ENCODE assay signal across 1 cellular context in the genomic region with DNA sequence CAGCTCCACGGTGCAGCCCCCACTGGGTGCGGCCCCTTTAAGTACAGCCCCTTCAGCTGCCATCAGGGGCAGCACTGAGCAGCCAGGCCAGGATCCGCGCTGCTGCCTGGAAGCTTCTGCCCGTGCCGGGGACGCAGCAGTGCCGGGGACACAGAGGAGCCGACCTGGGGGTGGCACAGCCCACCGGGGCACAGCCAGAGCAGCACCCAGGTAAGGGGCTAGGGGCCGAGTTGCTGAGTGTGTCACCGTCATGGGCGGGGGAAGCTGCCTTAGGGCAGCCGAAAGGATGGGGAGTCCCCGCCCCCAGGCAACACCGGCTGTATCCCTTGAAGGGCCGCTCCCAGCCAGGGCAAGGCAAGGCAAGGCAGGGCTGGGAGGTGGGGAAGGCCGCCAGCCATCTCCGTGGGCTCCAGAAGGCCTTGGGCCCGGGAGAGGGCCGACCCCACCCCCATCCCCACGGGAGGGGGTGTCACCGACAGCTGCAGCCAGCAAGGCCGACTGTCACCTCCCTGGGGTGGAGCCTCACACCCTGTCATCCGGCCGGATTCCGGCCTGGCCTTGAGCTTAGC.
TF ChIP-seq lines count a peak whose summit lies in the region.

A gene (plus strand): TSS at position 99 of the 569 bp plus-strand sequence. CDS start 1,937 bp downstream, outside the sequence.

TF ChIP-seq in HepG2, 621 proteins besides CTCF, POLR2A, EP300 and RAD21 (continued from another document and continues in another):
- 0 out of 2 replicates have a peak, but pooled peaks have one; percentile 67 for TF ChIP-seq ARID2 (CRISPR knock-in tag; IDR thresholded peaks at IDR 0.05; ENCODE audit: borderline replicate concordance)
- 0 out of 2 replicates have a peak, but pooled peaks have one; percentile 55 for TF ChIP-seq RFXAP (CRISPR knock-in tag; IDR thresholded peaks at IDR 0.05; ENCODE audit: borderline replicate concordance)
- TF ChIP-seq HIVEP1 (CRISPR knock-in tag; IDR thresholded peaks at IDR 0.05): peak; percentile 64; the same call in 1 of the 2 replicates
- TF ChIP-seq, protein P1, sequence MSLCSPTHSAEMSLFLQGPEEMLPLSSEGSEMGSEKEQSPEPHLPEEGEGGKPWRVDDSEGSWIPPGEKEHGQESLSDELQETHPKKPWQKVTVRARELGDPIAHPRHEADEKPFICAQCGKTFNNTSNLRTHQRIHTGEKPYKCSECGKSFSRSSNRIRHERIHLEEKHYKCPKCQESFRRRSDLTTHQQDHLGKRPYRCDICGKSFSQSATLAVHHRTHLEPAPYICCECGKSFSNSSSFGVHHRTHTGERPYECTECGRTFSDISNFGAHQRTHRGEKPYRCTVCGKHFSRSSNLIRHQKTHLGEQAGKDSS (CRISPR knock-in tag; IDR thresholded peaks at IDR 0.05; ENCODE audit: borderline replicate concordance, low read depth): peak; percentile 14; the same call in 1 of the 2 replicates
- peak; percentile 48; the same call in 1 of the 2 replicates for TF ChIP-seq PRMT3 (CRISPR knock-in tag; IDR thresholded peaks at IDR 0.05; ENCODE audit: borderline replicate concordance, low read depth)
- peak; percentile 45 for TF ChIP-seq HNRNPLL (IDR thresholded peaks at IDR 0.05; ENCODE audit: low read depth, low read length, poor library complexity, severe bottlenecking)
- peak; percentile 82 for TF ChIP-seq ZMAT3 (CRISPR knock-in tag; conservative IDR thresholded peaks at IDR 0.05)
- peak; percentile 68; the same call in 1 of the 2 replicates for TF ChIP-seq MTA1 (CRISPR knock-in tag; IDR thresholded peaks at IDR 0.05; ENCODE audit: borderline replicate concordance)
- TF ChIP-seq CCDC6 (CRISPR knock-in tag; IDR thresholded peaks at IDR 0.05): 0 out of 2 replicates have a peak, but pooled peaks have one; percentile 44
- peak; percentile 14 for TF ChIP-seq MED1 (CRISPR knock-in tag; IDR thresholded peaks at IDR 0.05)
- TF ChIP-seq, protein P2, sequence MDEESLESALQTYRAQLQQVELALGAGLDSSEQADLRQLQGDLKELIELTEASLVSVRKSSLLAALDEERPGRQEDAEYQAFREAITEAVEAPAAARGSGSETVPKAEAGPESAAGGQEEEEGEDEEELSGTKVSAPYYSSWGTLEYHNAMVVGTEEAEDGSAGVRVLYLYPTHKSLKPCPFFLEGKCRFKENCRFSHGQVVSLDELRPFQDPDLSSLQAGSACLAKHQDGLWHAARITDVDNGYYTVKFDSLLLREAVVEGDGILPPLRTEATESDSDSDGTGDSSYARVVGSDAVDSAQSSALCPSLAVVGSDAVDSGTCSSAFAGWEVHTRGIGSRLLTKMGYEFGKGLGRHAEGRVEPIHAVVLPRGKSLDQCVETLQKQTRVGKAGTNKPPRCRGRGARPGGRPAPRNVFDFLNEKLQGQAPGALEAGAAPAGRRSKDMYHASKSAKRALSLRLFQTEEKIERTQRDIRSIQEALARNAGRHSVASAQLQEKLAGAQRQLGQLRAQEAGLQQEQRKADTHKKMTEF (CRISPR knock-in tag; IDR thresholded peaks at IDR 0.05): peak; percentile 47; the same call in 1 of the 2 replicates
- TF ChIP-seq, protein P3, sequence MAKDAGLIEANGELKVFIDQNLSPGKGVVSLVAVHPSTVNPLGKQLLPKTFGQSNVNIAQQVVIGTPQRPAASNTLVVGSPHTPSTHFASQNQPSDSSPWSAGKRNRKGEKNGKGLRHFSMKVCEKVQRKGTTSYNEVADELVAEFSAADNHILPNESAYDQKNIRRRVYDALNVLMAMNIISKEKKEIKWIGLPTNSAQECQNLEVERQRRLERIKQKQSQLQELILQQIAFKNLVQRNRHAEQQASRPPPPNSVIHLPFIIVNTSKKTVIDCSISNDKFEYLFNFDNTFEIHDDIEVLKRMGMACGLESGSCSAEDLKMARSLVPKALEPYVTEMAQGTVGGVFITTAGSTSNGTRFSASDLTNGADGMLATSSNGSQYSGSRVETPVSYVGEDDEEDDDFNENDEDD (CRISPR knock-in tag; IDR thresholded peaks at IDR 0.05; ENCODE audit: borderline replicate concordance): peak; percentile 23; the same call in 1 of the 2 replicates
- peak; percentile 70; the same call in 1 of the 2 replicates for TF ChIP-seq TARDBP (CRISPR knock-in tag; IDR thresholded peaks at IDR 0.05)
- TF ChIP-seq, protein P4, sequence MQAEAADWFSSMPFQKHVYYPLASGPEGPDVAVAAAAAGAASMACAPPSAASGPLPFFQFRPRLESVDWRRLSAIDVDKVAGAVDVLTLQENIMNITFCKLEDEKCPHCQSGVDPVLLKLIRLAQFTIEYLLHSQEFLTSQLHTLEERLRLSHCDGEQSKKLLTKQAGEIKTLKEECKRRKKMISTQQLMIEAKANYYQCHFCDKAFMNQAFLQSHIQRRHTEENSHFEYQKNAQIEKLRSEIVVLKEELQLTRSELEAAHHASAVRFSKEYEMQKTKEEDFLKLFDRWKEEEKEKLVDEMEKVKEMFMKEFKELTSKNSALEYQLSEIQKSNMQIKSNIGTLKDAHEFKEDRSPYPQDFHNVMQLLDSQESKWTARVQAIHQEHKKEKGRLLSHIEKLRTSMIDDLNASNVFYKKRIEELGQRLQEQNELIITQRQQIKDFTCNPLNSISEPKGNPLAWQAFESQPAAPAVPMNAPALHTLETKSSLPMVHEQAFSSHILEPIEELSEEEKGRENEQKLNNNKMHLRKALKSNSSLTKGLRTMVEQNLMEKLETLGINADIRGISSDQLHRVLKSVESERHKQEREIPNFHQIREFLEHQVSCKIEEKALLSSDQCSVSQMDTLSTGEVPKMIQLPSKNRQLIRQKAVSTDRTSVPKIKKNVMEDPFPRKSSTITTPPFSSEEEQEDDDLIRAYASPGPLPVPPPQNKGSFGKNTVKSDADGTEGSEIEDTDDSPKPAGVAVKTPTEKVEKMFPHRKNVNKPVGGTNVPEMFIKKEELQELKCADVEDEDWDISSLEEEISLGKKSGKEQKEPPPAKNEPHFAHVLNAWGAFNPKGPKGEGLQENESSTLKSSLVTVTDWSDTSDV (CRISPR knock-in tag; IDR thresholded peaks at IDR 0.05): peak; percentile 75; the same call in 1 of the 2 replicates
- peak; percentile 65; the same call in 1 of the 2 replicates for TF ChIP-seq ZNF776 (CRISPR knock-in tag; IDR thresholded peaks at IDR 0.05)
- peak; percentile 40; the same call in 1 of the 2 replicates for TF ChIP-seq ZMYM3 (CRISPR knock-in tag; IDR thresholded peaks at IDR 0.05)
- TF ChIP-seq MAF1 (CRISPR knock-in tag; IDR thresholded peaks at IDR 0.05; ENCODE audit: borderline replicate concordance): 0 out of 2 replicates have a peak, but pooled peaks have one; percentile 47
- peak; percentile 57; the same call in 1 of the 2 replicates for TF ChIP-seq NKX3-1 (CRISPR knock-in tag; IDR thresholded peaks at IDR 0.05)
- peak; percentile 97 for TF ChIP-seq KDM2A (CRISPR knock-in tag; IDR thresholded peaks at IDR 0.05; ENCODE audit: borderline replicate concordance, low read depth)
- TF ChIP-seq ZNF510 (CRISPR knock-in tag; IDR thresholded peaks at IDR 0.05; ENCODE audit: low read depth): peak; percentile 58; the same call in 1 of the 2 replicates
- TF ChIP-seq, protein P5, sequence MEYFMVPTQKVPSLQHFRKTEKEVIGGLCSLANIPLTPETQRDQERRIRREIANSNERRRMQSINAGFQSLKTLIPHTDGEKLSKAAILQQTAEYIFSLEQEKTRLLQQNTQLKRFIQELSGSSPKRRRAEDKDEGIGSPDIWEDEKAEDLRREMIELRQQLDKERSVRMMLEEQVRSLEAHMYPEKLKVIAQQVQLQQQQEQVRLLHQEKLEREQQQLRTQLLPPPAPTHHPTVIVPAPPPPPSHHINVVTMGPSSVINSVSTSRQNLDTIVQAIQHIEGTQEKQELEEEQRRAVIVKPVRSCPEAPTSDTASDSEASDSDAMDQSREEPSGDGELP (IDR thresholded peaks at IDR 0.05; ENCODE audit: borderline replicate concordance, low read depth): peak; percentile 48; the same call in 1 of the 2 replicates
- 0 out of 2 replicates have a peak, but pooled peaks have one; percentile 14 for TF ChIP-seq KDM1A (CRISPR knock-in tag; IDR thresholded peaks at IDR 0.05)
- peak; percentile 97 for TF ChIP-seq AGO1 (IDR thresholded peaks at IDR 0.05; ENCODE audit: low read depth, low read length, poor library complexity, severe bottlenecking)
- peak; percentile 48; the same call in 1 of the 2 replicates for TF ChIP-seq HDAC1 (CRISPR knock-in tag; IDR thresholded peaks at IDR 0.05)
- peak; percentile 57 for TF ChIP-seq HOXA3 (CRISPR knock-in tag; IDR thresholded peaks at IDR 0.05)
- TF ChIP-seq ZBTB7A (CRISPR knock-in tag; IDR thresholded peaks at IDR 0.05): 0 out of 2 replicates have a peak, but pooled peaks have one; percentile 39
- TF ChIP-seq, protein P6, sequence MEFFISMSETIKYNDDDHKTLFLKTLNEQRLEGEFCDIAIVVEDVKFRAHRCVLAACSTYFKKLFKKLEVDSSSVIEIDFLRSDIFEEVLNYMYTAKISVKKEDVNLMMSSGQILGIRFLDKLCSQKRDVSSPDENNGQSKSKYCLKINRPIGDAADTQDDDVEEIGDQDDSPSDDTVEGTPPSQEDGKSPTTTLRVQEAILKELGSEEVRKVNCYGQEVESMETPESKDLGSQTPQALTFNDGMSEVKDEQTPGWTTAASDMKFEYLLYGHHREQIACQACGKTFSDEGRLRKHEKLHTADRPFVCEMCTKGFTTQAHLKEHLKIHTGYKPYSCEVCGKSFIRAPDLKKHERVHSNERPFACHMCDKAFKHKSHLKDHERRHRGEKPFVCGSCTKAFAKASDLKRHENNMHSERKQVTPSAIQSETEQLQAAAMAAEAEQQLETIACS (CRISPR knock-in tag; IDR thresholded peaks at IDR 0.05): peak; percentile 47; the same call in 1 of the 2 replicates
- TF ChIP-seq PHF8 (CRISPR knock-in tag; IDR thresholded peaks at IDR 0.05): peak; percentile 36
- TF ChIP-seq ZNF337 (CRISPR knock-in tag; IDR thresholded peaks at IDR 0.05; ENCODE audit: borderline replicate concordance, low read depth): 0 out of 2 replicates have a peak, but pooled peaks have one; percentile 4
- TF ChIP-seq ZC3H13 (CRISPR knock-in tag; IDR thresholded peaks at IDR 0.05): peak; percentile 93
- peak; percentile 51; the same call in 1 of the 2 replicates for TF ChIP-seq BORCS8-MEF2B (CRISPR knock-in tag; IDR thresholded peaks at IDR 0.05)
- TF ChIP-seq ZNF605 (CRISPR knock-in tag; IDR thresholded peaks at IDR 0.05): peak; percentile 61; the same call in 1 of the 2 replicates
- TF ChIP-seq ZNF274 (CRISPR knock-in tag; IDR thresholded peaks at IDR 0.05): peak; percentile 65; the same call in 1 of the 2 replicates
- TF ChIP-seq, protein P7, sequence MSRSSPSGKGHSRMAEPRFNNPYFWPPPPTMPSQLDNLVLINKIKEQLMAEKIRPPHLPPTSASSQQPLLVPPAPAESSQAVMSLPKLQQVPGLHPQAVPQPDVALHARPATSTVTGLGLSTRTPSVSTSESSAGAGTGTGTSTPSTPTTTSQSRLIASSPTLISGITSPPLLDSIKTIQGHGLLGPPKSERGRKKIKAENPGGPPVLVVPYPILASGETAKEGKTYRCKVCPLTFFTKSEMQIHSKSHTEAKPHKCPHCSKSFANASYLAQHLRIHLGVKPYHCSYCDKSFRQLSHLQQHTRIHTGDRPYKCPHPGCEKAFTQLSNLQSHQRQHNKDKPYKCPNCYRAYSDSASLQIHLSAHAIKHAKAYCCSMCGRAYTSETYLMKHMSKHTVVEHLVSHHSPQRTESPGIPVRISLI (CRISPR knock-in tag; IDR thresholded peaks at IDR 0.05; ENCODE audit: borderline replicate concordance): peak; percentile 28; the same call in 1 of the 2 replicates
- TF ChIP-seq, protein P8, sequence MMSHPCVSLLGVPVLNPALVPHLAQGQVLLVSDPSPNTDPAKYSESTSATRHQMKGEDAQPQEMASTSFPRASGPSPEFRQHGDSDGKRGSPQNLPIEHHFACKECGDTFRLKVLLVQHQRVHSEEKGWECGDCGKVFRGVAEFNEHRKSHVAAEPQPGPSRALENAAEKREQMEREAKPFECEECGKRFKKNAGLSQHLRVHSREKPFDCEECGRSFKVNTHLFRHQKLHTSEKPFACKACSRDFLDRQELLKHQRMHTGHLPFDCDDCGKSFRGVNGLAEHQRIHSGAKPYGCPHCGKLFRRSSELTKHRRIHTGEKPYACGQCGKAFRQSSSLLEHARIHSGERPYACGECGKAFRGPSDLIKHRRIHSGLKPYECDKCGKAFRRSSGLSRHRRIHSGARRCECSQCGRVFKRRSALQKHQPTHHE (CRISPR knock-in tag; IDR thresholded peaks at IDR 0.05; ENCODE audit: borderline replicate concordance): 0 out of 2 replicates have a peak, but pooled peaks have one; percentile 72
- TF ChIP-seq KAT8 (CRISPR knock-in tag; IDR thresholded peaks at IDR 0.05): peak; percentile 19
- 0 out of 2 replicates have a peak, but pooled peaks have one; percentile 69 for TF ChIP-seq ZNF83 (CRISPR knock-in tag; IDR thresholded peaks at IDR 0.05; ENCODE audit: borderline replicate concordance)
- TF ChIP-seq ETV5 (CRISPR knock-in tag; IDR thresholded peaks at IDR 0.05; ENCODE audit: borderline replicate concordance): peak; percentile 28; the same call in 1 of the 2 replicates
- TF ChIP-seq TOPORS (CRISPR knock-in tag; IDR thresholded peaks at IDR 0.05): 0 out of 2 replicates have a peak, but pooled peaks have one; percentile 16
- TF ChIP-seq, protein P9, sequence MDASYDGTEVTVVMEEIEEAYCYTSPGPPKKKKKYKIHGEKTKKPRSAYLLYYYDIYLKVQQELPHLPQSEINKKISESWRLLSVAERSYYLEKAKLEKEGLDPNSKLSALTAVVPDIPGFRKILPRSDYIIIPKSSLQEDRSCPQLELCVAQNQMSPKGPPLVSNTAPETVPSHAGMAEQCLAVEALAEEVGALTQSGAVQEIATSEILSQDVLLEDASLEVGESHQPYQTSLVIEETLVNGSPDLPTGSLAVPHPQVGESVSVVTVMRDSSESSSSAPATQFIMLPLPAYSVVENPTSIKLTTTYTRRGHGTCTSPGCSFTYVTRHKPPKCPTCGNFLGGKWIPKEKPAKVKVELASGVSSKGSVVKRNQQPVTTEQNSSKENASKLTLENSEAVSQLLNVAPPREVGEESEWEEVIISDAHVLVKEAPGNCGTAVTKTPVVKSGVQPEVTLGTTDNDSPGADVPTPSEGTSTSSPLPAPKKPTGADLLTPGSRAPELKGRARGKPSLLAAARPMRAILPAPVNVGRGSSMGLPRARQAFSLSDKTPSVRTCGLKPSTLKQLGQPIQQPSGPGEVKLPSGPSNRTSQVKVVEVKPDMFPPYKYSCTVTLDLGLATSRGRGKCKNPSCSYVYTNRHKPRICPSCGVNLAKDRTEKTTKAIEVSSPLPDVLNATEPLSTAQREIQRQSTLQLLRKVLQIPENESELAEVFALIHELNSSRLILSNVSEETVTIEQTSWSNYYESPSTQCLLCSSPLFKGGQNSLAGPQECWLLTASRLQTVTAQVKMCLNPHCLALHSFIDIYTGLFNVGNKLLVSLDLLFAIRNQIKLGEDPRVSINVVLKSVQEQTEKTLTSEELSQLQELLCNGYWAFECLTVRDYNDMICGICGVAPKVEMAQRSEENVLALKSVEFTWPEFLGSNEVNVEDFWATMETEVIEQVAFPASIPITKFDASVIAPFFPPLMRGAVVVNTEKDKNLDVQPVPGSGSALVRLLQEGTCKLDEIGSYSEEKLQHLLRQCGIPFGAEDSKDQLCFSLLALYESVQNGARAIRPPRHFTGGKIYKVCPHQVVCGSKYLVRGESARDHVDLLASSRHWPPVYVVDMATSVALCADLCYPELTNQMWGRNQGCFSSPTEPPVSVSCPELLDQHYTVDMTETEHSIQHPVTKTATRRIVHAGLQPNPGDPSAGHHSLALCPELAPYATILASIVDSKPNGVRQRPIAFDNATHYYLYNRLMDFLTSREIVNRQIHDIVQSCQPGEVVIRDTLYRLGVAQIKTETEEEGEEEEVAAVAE (CRISPR knock-in tag; IDR thresholded peaks at IDR 0.05; ENCODE audit: borderline replicate concordance): peak; percentile 47; the same call in 1 of the 2 replicates
- TF ChIP-seq ZNF543 (CRISPR knock-in tag; IDR thresholded peaks at IDR 0.05): peak; percentile 81; the same call in 1 of the 2 replicates
- 0 out of 2 replicates have a peak, but pooled peaks have one; percentile 13 for TF ChIP-seq FOXK1 (CRISPR knock-in tag; IDR thresholded peaks at IDR 0.05; ENCODE audit: borderline replicate concordance, low read depth)
- 0 out of 2 replicates have a peak, but pooled peaks have one; percentile 16 for TF ChIP-seq NFKBIZ (CRISPR knock-in tag; IDR thresholded peaks at IDR 0.05)
- 0 out of 2 replicates have a peak, but pooled peaks have one; percentile 46 for TF ChIP-seq ZMYM4 (CRISPR knock-in tag; IDR thresholded peaks at IDR 0.05)
